17 cellular contexts compared by ENCODE assay signal in genomic region chr14:101465795-101466448, GRCh38.
"Had no signal": no experiment of that assay in that cellular context is flagged by ENCODE, and none has a peak within 500 bp of the region (broad histone marks: within the 10 kb centered on the region; RNA-seq: fewer than 3 reads in every experiment).

No MANE protein-coding gene starts in this region.

- H3K4me1 Mint-ChIP-seq: activated CD4-positive, alpha-beta T cell treated with anti-CD3 and anti-CD28 coated beads, Interleukin-2, amount 10 ng/mL, durations not matched to agents 24 days and 14 days; activated naive CD8-positive, alpha-beta T cell treated with anti-CD3 and anti-CD28 coated beads, Interleukin-2, amount 10 ng/mL, durations not matched to agents 7 days and 5 days; stimulated activated effector memory CD8-positive, alpha-beta T cell treated with anti-CD3 and anti-CD28 coated beads, Interleukin-12 subunit alpha, Interleukin-12 subunit beta, amount 100 ng/mL, for 72 hours had no signal

- H3K9me3 ChIP-seq: lower lobe of right lung, psoas muscle, right lobe of liver, thoracic aorta, upper lobe of left lung had no signal

- H3K27me3 ChIP-seq: right lobe of liver, upper lobe of left lung had no signal

- H3K9me3 Mint-ChIP-seq: activated CD4-positive, alpha-beta T cell treated with anti-CD3 and anti-CD28 coated beads, Interleukin-2, amount 10 ng/mL, durations not matched to agents 24 days and 14 days; activated naive CD8-positive, alpha-beta T cell treated with anti-CD3 and anti-CD28 coated beads, Interleukin-2, amount 10 ng/mL, durations not matched to agents 7 days and 5 days; natural killer cell treated with Interleukin-12 subunit alpha and Interleukin-12 subunit beta and Interleukin-15 and Interleukin-18, amount 100 ng/mL, for 72 hours; stimulated activated effector memory CD8-positive, alpha-beta T cell treated with anti-CD3 and anti-CD28 coated beads, Interleukin-12 subunit alpha, Interleukin-12 subunit beta, amount 100 ng/mL, for 72 hours had no signal

- H3K36me3 ChIP-seq: cardiac muscle cell, lower lobe of right lung, right lobe of liver, thoracic aorta, upper lobe of left lung had no signal

- DNase-seq: activated CD4-positive, alpha-beta T cell treated with anti-CD3 and anti-CD28 coated beads, Interleukin-2, amount 10 ng/mL, durations not matched to agents 24 days and 14 days; activated CD8-positive, alpha-beta T cell treated with anti-CD3 and anti-CD28 coated beads, Interleukin-2, amount 10 ng/mL, durations not matched to agents 7 days and 5 days; activated naive CD8-positive, alpha-beta T cell treated with anti-CD3 and anti-CD28 coated beads, Interleukin-2, amount 10 ng/mL, durations not matched to agents 7 days and 5 days; amygdala; foreskin fibroblast; left colon; lower lobe of right lung; nucleus accumbens; psoas muscle; stimulated activated CD4-positive, alpha-beta T cell treated with anti-CD3 and anti-CD28 coated beads, Interleukin-4, amount 100 ng/mL, for 24 hours; upper lobe of left lung had no signal

- H3K27ac Mint-ChIP-seq: activated CD4-positive, alpha-beta T cell treated with anti-CD3 and anti-CD28 coated beads, Interleukin-2, amount 10 ng/mL, durations not matched to agents 24 days and 14 days; activated CD8-positive, alpha-beta T cell treated with anti-CD3 and anti-CD28 coated beads, Interleukin-2, amount 10 ng/mL, durations not matched to agents 7 days and 5 days; activated naive CD8-positive, alpha-beta T cell treated with anti-CD3 and anti-CD28 coated beads, Interleukin-2, amount 10 ng/mL, durations not matched to agents 7 days and 5 days; natural killer cell treated with Interleukin-12 subunit alpha and Interleukin-12 subunit beta and Interleukin-15 and Interleukin-18, amount 100 ng/mL, for 72 hours; stimulated activated effector memory CD8-positive, alpha-beta T cell treated with anti-CD3 and anti-CD28 coated beads, Interleukin-12 subunit alpha, Interleukin-12 subunit beta, amount 100 ng/mL, for 72 hours had no signal

- H3K36me3 Mint-ChIP-seq: activated naive CD8-positive, alpha-beta T cell treated with anti-CD3 and anti-CD28 coated beads, Interleukin-2, amount 10 ng/mL, durations not matched to agents 7 days and 5 days; natural killer cell treated with Interleukin-12 subunit alpha and Interleukin-12 subunit beta and Interleukin-15 and Interleukin-18, amount 100 ng/mL, for 72 hours; stimulated activated effector memory CD8-positive, alpha-beta T cell treated with anti-CD3 and anti-CD28 coated beads, Interleukin-12 subunit alpha, Interleukin-12 subunit beta, amount 100 ng/mL, for 72 hours had no signal

- ATAC-seq: activated CD8-positive, alpha-beta T cell treated with anti-CD3 and anti-CD28 coated beads, Interleukin-2, amount 10 ng/mL, durations not matched to agents 7 days and 5 days; left colon; lower lobe of right lung; natural killer cell treated with Interleukin-12 subunit alpha and Interleukin-12 subunit beta and Interleukin-15 and Interleukin-18, amount 100 ng/mL, for 72 hours; psoas muscle; right lobe of liver; stimulated activated effector memory CD8-positive, alpha-beta T cell treated with anti-CD3 and anti-CD28 coated beads, Interleukin-12 subunit alpha, Interleukin-12 subunit beta, amount 100 ng/mL, for 72 hours had no signal

- H3K4me3 ChIP-seq: cardiac muscle cell, lower lobe of right lung, psoas muscle, right lobe of liver, smooth muscle cell, thoracic aorta, upper lobe of left lung had no signal

- H3K4me1 ChIP-seq: lower lobe of right lung, psoas muscle, right lobe of liver, upper lobe of left lung had no signal

- H3K4me3 Mint-ChIP-seq: activated CD4-positive, alpha-beta T cell treated with anti-CD3 and anti-CD28 coated beads, Interleukin-2, amount 10 ng/mL, durations not matched to agents 24 days and 14 days; activated CD8-positive, alpha-beta T cell treated with anti-CD3 and anti-CD28 coated beads, Interleukin-2, amount 10 ng/mL, durations not matched to agents 7 days and 5 days; activated naive CD8-positive, alpha-beta T cell treated with anti-CD3 and anti-CD28 coated beads, Interleukin-2, amount 10 ng/mL, durations not matched to agents 7 days and 5 days; natural killer cell treated with Interleukin-12 subunit alpha and Interleukin-12 subunit beta and Interleukin-15 and Interleukin-18, amount 100 ng/mL, for 72 hours; stimulated activated effector memory CD8-positive, alpha-beta T cell treated with anti-CD3 and anti-CD28 coated beads, Interleukin-12 subunit alpha, Interleukin-12 subunit beta, amount 100 ng/mL, for 72 hours had no signal

- H3K27ac ChIP-seq: cardiac muscle cell, lower lobe of right lung, psoas muscle, right lobe of liver, thoracic aorta, upper lobe of left lung had no signal
